In genomic region chr10:126803394-126803793, GRCh38 we compare ENCODE assay signal across 23 cellular contexts.
"Had no signal": no experiment of that assay in that cellular context is flagged by ENCODE, and none has a peak within 500 bp of the region (broad histone marks: within the 10 kb centered on the region; RNA-seq: fewer than 3 reads in every experiment).

No MANE protein-coding gene starts in this region.

- ATAC-seq: left lobe of liver; mucosa of descending colon; natural killer cell treated with Interleukin-12 subunit alpha and Interleukin-12 subunit beta and Interleukin-15 and Interleukin-18, amount 100 ng/mL, for 72 hours; right lobe of liver; stimulated activated naive B cell treated with anti-CD40 and anti-IgM and Interleukin-4, amounts not matched to agents 10 μg/mL and 1 μg/mL and 100 μg/mL, for 72 hours had no signal

- H3K27ac ChIP-seq: dorsolateral prefrontal cortex, neutrophil, parathyroid adenoma, right lobe of liver, thoracic aorta, transverse colon, vagina had no signal

- H3K79me2 ChIP-seq: parathyroid adenoma had no signal

- H3K4me1 ChIP-seq: parathyroid adenoma, right lobe of liver, transverse colon, vagina had no signal

- H2AFZ ChIP-seq: parathyroid adenoma had no signal

- H3K36me3 Mint-ChIP-seq: memory B cell; mesothelial cell of epicardium; naive B cell; natural killer cell treated with Interleukin-12 subunit alpha and Interleukin-12 subunit beta and Interleukin-15 and Interleukin-18, amount 100 ng/mL, for 72 hours; stimulated activated naive B cell treated with anti-CD40 and anti-IgM and Interleukin-4, amounts not matched to agents 10 μg/mL and 1 μg/mL and 100 μg/mL, for 72 hours had no signal

- H3K27ac Mint-ChIP-seq: memory B cell; mesothelial cell of epicardium; natural killer cell treated with Interleukin-12 subunit alpha and Interleukin-12 subunit beta and Interleukin-15 and Interleukin-18, amount 100 ng/mL, for 72 hours; progenitor cell of endocrine pancreas; stimulated activated naive B cell treated with anti-CD40 and anti-IgM and Interleukin-4, amounts not matched to agents 10 μg/mL and 1 μg/mL and 100 μg/mL, for 72 hours; stimulated activated naive CD8-positive, alpha-beta T cell treated with anti-CD3 and anti-CD28 coated beads, Interleukin-15, Interleukin-2, amounts not matched to agents 100 ng/mL and 50 ng/mL, for 24 hours had no signal

- H3K36me3 ChIP-seq: neutrophil, right lobe of liver, thoracic aorta, transverse colon, vagina had no signal

- H3K4me1 Mint-ChIP-seq: memory B cell; mesothelial cell of epicardium; naive B cell; stimulated activated naive B cell treated with anti-CD40 and anti-IgM and Interleukin-4, amounts not matched to agents 10 μg/mL and 1 μg/mL and 100 μg/mL, for 72 hours had no signal

- H3K27me3 ChIP-seq: dorsolateral prefrontal cortex, neutrophil, right lobe of liver, transverse colon, vagina had no signal

- H3K27me3 Mint-ChIP-seq: memory B cell; stimulated activated naive CD8-positive, alpha-beta T cell treated with anti-CD3 and anti-CD28 coated beads, Interleukin-15, Interleukin-2, amounts not matched to agents 100 ng/mL and 50 ng/mL, for 24 hours had no signal

- H3K4me3 ChIP-seq: dorsolateral prefrontal cortex, lung, mucosa of descending colon, right lobe of liver, thoracic aorta, transverse colon, vagina had no signal

- H3K9ac ChIP-seq: parathyroid adenoma had no signal

- H3K4me3 Mint-ChIP-seq: memory B cell; mesothelial cell of epicardium; naive B cell; natural killer cell treated with Interleukin-12 subunit alpha and Interleukin-12 subunit beta and Interleukin-15 and Interleukin-18, amount 100 ng/mL, for 72 hours; neural crest cell; stimulated activated naive B cell treated with anti-CD40 and anti-IgM and Interleukin-4, amounts not matched to agents 10 μg/mL and 1 μg/mL and 100 μg/mL, for 72 hours; stimulated activated naive CD8-positive, alpha-beta T cell treated with anti-CD3 and anti-CD28 coated beads, Interleukin-15, Interleukin-2, amounts not matched to agents 100 ng/mL and 50 ng/mL, for 24 hours had no signal

- DNase-seq: dorsolateral prefrontal cortex; effector CD4-positive, alpha-beta T cell; hypothalamus; mucosa of descending colon; naive B cell; right lobe of liver; small intestine; stimulated activated CD4-positive, alpha-beta T cell treated with anti-CD3 and anti-CD28 coated beads, Interleukin-15, amount 100 ng/mL, for 24 hours; stimulated activated CD4-positive, alpha-beta T cell treated with anti-CD3 and anti-CD28 coated beads, Interleukin-2, amount 100 ng/mL, for 48 hours; stimulated activated naive B cell treated with anti-CD40 and anti-IgM and Interleukin-4, amounts not matched to agents 10 μg/mL and 1 μg/mL and 100 μg/mL, for 72 hours; transverse colon had no signal

- H3K9me3 ChIP-seq: mucosa of descending colon, neutrophil, right lobe of liver, thoracic aorta, transverse colon, vagina had no signal

- H3K9me3 Mint-ChIP-seq: memory B cell; natural killer cell treated with Interleukin-12 subunit alpha and Interleukin-12 subunit beta and Interleukin-15 and Interleukin-18, amount 100 ng/mL, for 72 hours; stimulated activated naive CD8-positive, alpha-beta T cell treated with anti-CD3 and anti-CD28 coated beads, Interleukin-15, Interleukin-2, amounts not matched to agents 100 ng/mL and 50 ng/mL, for 24 hours had no signal
